In the genomic region with DNA sequence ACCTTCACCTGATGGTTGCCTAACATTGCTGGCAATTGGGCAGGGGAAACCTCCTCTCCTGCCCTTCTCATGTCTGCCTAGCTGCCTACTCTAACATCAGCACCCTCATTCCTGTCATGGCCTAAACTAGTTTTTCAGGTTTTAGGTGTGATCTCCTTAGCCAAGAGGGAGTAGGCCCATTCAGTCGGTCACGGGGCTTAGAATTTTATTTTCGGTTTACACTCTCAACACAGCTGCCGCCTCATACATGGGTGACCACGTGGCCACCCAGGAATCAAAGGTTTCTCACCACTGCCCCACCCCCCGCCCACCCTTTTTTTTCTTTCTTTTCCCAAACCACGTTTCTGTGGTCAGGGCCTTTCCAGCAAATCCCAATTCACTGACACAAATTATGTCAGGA, we compare ENCODE assay signal across 8 cellular contexts.
DNase-seq lines count a peak whose midpoint lies in the region; ATAC-seq and TF ChIP-seq lines count a peak whose summit lies in the region.

No MANE protein-coding gene starts in this region.

- TF ChIP-seq POLR2A in testis (IDR thresholded peaks at IDR 0.05) = no peak

- H3K36me3 ChIP-seq in lung (ENCODE audit: control insufficient read depth in 2 of 2, insufficient read depth in 2 of 2, low read length in 2 of 2) (no peaks in the 10 kb centered on the region), testis (ENCODE audit: low read depth, missing control alignments) (no peaks in the 10 kb centered on the region)

- 62 to 86% methylated on average over 7 of the region's 7 CpGs for WGBS in lung, 2 donors
- WGBS in testis, 2 donors = 80 to 82% methylated on average over 7 of the region's 7 CpGs

- H3K27ac ChIP-seq in lung (ENCODE audit: low read depth in 1 of 2, low read length in 1 of 2) = no peak overlapping the region
- H3K27ac ChIP-seq in testis = no peak overlapping the region

- no peaks in the 10 kb centered on the region for H3K9me3 ChIP-seq in lung (ENCODE audit: control insufficient read depth in 2 of 2, insufficient read depth in 1 of 2, low read length in 1 of 2)
- no peaks in the 10 kb centered on the region for H3K9me3 ChIP-seq in testis

- H3K4me3 ChIP-seq in lung (no peak overlapping the region), testis (no peak overlapping the region)

- TF ChIP-seq CTCF in lung (IDR thresholded peaks at IDR 0.05; ENCODE audit: control extremely low read depth, extremely low read depth) (no peak), testis (IDR thresholded peaks at IDR 0.05) (no peak)

- no peaks in the 10 kb centered on the region for H3K27me3 ChIP-seq in lung (ENCODE audit: control insufficient read depth, insufficient read depth)
- H3K27me3 ChIP-seq in testis = no peaks in the 10 kb centered on the region

- DNase-seq in A172 (ENCODE audit: low spot score) (peak; percentile 8), LHCN-M2 (ENCODE audit: low read depth) (peak; percentile 59), astrocyte of the hippocampus (ENCODE audit: low read depth, low spot score) (peak; percentile 51), lung (ENCODE audit: low spot score) (peak; percentile 42), RKO (ENCODE audit: low spot score) (no peak), G401 (ENCODE audit: low spot score) (no peak), testis (no peak)
- DNase-seq in activated T-cell treated with anti-CD3 and anti-CD28 coated beads, Interleukin-2, amount 50 U/mL, for 48 hours = no peak

- intact Hi-C loops in testis (cut with DNase I; ENCODE audit: low total_unique reads) = no loop called here

- in situ Hi-C loops in G401 (cut with HindIII; ENCODE audit: low sequenced_read_pairs) = no loop called here

- peak; percentile 84 for ATAC-seq in lung (ENCODE audit: insufficient read depth, low FRiP score)

- H3K4me1 ChIP-seq in lung (ENCODE audit: control insufficient read depth in 2 of 2, insufficient read depth in 2 of 2, low read length in 2 of 2) (peaks cover 0 to 1% of the 10 kb centered on the region in 2 donors), testis (no peaks in the 10 kb centered on the region)

Comparison
In these comparisons a context has a peak if more than half of its experiments do, and no peak if none do; other contexts are left out.
1. DNase-seq: peak in A172 (single experiment), LHCN-M2 (single experiment), astrocyte of the hippocampus (single experiment) and lung (single experiment); none in RKO (single experiment), activated T-cell treated with anti-CD3 and anti-CD28 coated beads, Interleukin-2, amount 50 U/mL, for 48 hours (0 of 2), G401 (single experiment) and testis (single experiment).